In the genomic region with DNA sequence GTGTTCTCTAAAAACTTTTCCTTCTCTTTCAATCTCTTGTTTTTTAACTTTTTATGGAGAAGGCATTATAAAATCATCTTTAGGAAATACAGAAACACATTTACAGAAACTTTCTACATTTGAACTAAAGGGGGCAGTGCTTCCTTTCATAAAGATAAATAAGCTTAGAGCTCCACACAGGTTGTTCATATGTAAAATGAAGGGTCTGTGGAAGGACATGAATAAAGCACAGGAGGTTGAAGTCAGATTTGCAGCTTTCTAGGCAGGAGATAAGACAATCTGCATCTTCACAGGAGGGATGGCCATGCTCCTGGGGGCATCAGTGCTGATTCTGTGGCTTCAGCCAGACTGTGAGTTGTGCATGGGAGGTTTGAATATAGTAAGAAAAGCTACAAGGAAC, we compare ENCODE assay signal across 11 cellular contexts.
DNase-seq lines count a peak whose midpoint lies in the region; ATAC-seq, FAIRE-seq and TF ChIP-seq lines count a peak whose summit lies in the region.
"Had no signal": no experiment of that assay in that cellular context is flagged by ENCODE, and none has a peak within 500 bp of the region (broad histone marks: within the 10 kb centered on the region; RNA-seq: fewer than 3 reads in every experiment).

No MANE protein-coding gene starts in this region.

- no peak for DNase-seq in Peyer's patch
- peak; percentile 39 for DNase-seq in epithelial cell of esophagus (ENCODE audit: low read depth)
- DNase-seq in esophagus squamous epithelium (lab: John Stamatoyannopoulos, UW), result no peak
- no peak for DNase-seq in COLO668 (lab: John Stamatoyannopoulos, UW; ENCODE audit: unreplicated experiment)
- DNase-seq: NCI-H526, uterus had no signal

- H3K27me3 ChIP-seq in Peyer's patch (no peaks in the 10 kb centered on the region), esophagus squamous epithelium (no peaks in the 10 kb centered on the region)
- H3K27me3 ChIP-seq: uterus had no signal

- peak; percentile 48 for TF ChIP-seq CTCF in 22Rv1 (IDR thresholded peaks at IDR 0.05)
- TF ChIP-seq CTCF in Peyer's patch (IDR thresholded peaks at IDR 0.05), result peak in 4 of 6 experiments; percentile 15 to 57 (median 50)
- TF ChIP-seq CTCF in epithelial cell of esophagus (IDR thresholded peaks at IDR 0.05; ENCODE audit: insufficient read depth, low read depth, low read length, missing control alignments), result peak; percentile 29
- TF ChIP-seq CTCF in esophagus squamous epithelium (IDR thresholded peaks at IDR 0.05), result peak in 1 of 6 experiments; percentile 11

- H3K4me3 ChIP-seq in Peyer's patch, result no peak overlapping the region
- H3K4me3 ChIP-seq in epithelial cell of esophagus (ENCODE audit: low read length), result no peak overlapping the region
- H3K4me3 ChIP-seq in esophagus squamous epithelium, result no peak overlapping the region
- H3K4me3 ChIP-seq: uterus had no signal

- H3K27ac ChIP-seq in 22Rv1 (no peak overlapping the region), Peyer's patch (no peak overlapping the region), esophagus squamous epithelium (no peak overlapping the region)
- H3K27ac ChIP-seq: uterus had no signal

- intact Hi-C loops in esophagus squamous epithelium (cut with DNase I), result no loop called here

- TF ChIP-seq POLR2A in Peyer's patch (IDR thresholded peaks at IDR 0.05) (no peak), esophagus squamous epithelium (IDR thresholded peaks at IDR 0.05) (no peak)

- H3K4me1 ChIP-seq in Peyer's patch (peaks cover 0 to 10% (median 3%) of the 10 kb centered on the region in 4 donors), esophagus squamous epithelium (no peaks in the 10 kb centered on the region)
- H3K4me1 ChIP-seq: uterus had no signal

- H3K9me3 ChIP-seq in Peyer's patch (no peaks in the 10 kb centered on the region), esophagus squamous epithelium (no peaks in the 10 kb centered on the region)
- H3K9me3 ChIP-seq: uterus had no signal

- FAIRE-seq in G401.6 (lab: Jason Lieb, UNC), result peak; percentile 19
- FAIRE-seq: endometrium had no signal

- ATAC-seq in GM19023 (IDR thresholded peaks at IDR 0.05; ENCODE audit: unreplicated experiment), result no peak
- ATAC-seq in HG02678 (IDR thresholded peaks at IDR 0.05; ENCODE audit: unreplicated experiment), result no peak

- H3K36me3 ChIP-seq in Peyer's patch (no peaks in the 10 kb centered on the region), esophagus squamous epithelium (no peaks in the 10 kb centered on the region)
- H3K36me3 ChIP-seq: uterus had no signal
